ENCODE assay signal across 11 cellular contexts in genomic region chr1:93595266-93595665, GRCh38.
DNase-seq lines count a peak whose midpoint lies in the region; ATAC-seq and TF ChIP-seq lines count a peak whose summit lies in the region.
"Had no signal": no experiment of that assay in that cellular context is flagged by ENCODE, and none has a peak within 500 bp of the region (broad histone marks: within the 10 kb centered on the region; RNA-seq: fewer than 3 reads in every experiment).

No MANE protein-coding gene starts in this region.

- H3K36me3 ChIP-seq in HUES6 (ENCODE audit: control insufficient read depth, insufficient read depth, low read length), result peaks cover 13% of the 10 kb centered on the region; the same call in 1 of the 2 replicates
- peaks cover 0 to 13% (median 8%) of the 10 kb centered on the region in 3 donors for H3K36me3 ChIP-seq in skeletal muscle tissue (ENCODE audit: control insufficient read depth in 3 of 3, insufficient read depth in 3 of 3, low read length in 3 of 3)
- no peaks in the 10 kb centered on the region for H3K36me3 ChIP-seq in mucosa of descending colon (ENCODE audit: low read depth)

- DNase-seq in glutamatergic neuron, result no peak
- DNase-seq in NCI-H2029 treated with DMSO at 0.1 percent for 48 hours (lab: John Stamatoyannopoulos, UW), result no peak
- DNase-seq in glomerular visceral epithelial cell (ENCODE audit: extremely low spot score), result no peak
- no peak for DNase-seq in mucosa of descending colon
- DNase-seq: activated CD4-positive, CD25-positive, alpha-beta regulatory T cell treated with anti-CD3 and anti-CD28 coated beads, Interleukin-2, amount 50 U/mL, for 72 hours; CD8-positive, alpha-beta T cell; NCI-H1436 had no signal

- H3K4me1 Mint-ChIP-seq in brain (peaks cover 88% of the 10 kb centered on the region), glutamatergic neuron (ENCODE audit: low read depth, unreplicated experiment) (peaks cover 59% of the 10 kb centered on the region)

- TF ChIP-seq CTCF in brain (conservative IDR thresholded peaks at IDR 0.05), result no peak
- TF ChIP-seq CTCF in glutamatergic neuron (IDR thresholded peaks at IDR 0.05; ENCODE audit: partially characterized antibody, unreplicated experiment), result no peak
- no peak for TF ChIP-seq CTCF in mucosa of descending colon (IDR thresholded peaks at IDR 0.05)

- peaks cover 13% of the 10 kb centered on the region for H3K36me3 Mint-ChIP-seq in brain
- no peaks in the 10 kb centered on the region for H3K36me3 Mint-ChIP-seq in glutamatergic neuron (ENCODE audit: unreplicated experiment)
- H3K36me3 Mint-ChIP-seq: CD8-positive, alpha-beta T cell had no signal

- no peak overlapping the region for H3K4me3 ChIP-seq in HUES6 (ENCODE audit: low read depth, low read length)
- no peak overlapping the region for H3K4me3 ChIP-seq in skeletal muscle tissue (ENCODE audit: low read length in 3 of 3)
- no peak overlapping the region for H3K4me3 ChIP-seq in mucosa of descending colon
- H3K4me3 ChIP-seq: SJSA1 had no signal

- H3K27me3 Mint-ChIP-seq in brain (no peaks in the 10 kb centered on the region), glutamatergic neuron (ENCODE audit: unreplicated experiment) (no peaks in the 10 kb centered on the region)

- H3K9me3 ChIP-seq in HUES6 (ENCODE audit: control insufficient read depth, insufficient read depth, low read depth, low read length) (no peaks in the 10 kb centered on the region), skeletal muscle tissue (ENCODE audit: control insufficient read depth in 3 of 3, low read length in 3 of 3) (no peaks in the 10 kb centered on the region), mucosa of descending colon (no peaks in the 10 kb centered on the region)
- H3K9me3 ChIP-seq: SJSA1 had no signal

- intact Hi-C loops in mucosa of descending colon (cut with DNase I, micrococcal nuclease), result no loop called here

- H3K4me1 ChIP-seq in HUES6 (ENCODE audit: control insufficient read depth, insufficient read depth, low read length) (peaks cover 61% of the 10 kb centered on the region), skeletal muscle tissue (ENCODE audit: control insufficient read depth in 3 of 3, insufficient read depth in 3 of 3, low read length in 3 of 3) (peaks cover 79 to 89% (median 86%) of the 10 kb centered on the region in 3 donors), mucosa of descending colon (ENCODE audit: low read depth) (peaks cover 12% of the 10 kb centered on the region)

- 0 out of 2 replicates have a peak overlapping the region, but pooled peaks have one; percentile 30 for H3K27ac ChIP-seq in HUES6 (ENCODE audit: low read depth, low read length)
- H3K27ac ChIP-seq in skeletal muscle tissue (ENCODE audit: low read depth, low read length), result peak overlapping the region; percentile 76
- H3K27ac ChIP-seq: SJSA1 had no signal

- H3K9me3 Mint-ChIP-seq in brain (no peaks in the 10 kb centered on the region), glutamatergic neuron (ENCODE audit: unreplicated experiment) (peaks cover 16% of the 10 kb centered on the region)
- H3K9me3 Mint-ChIP-seq: CD8-positive, alpha-beta T cell had no signal

- no peak overlapping the region for H3K9ac ChIP-seq in HUES6 (ENCODE audit: low read length)
- H3K9ac ChIP-seq in skeletal muscle tissue (ENCODE audit: low read depth in 1 of 3, low read length in 3 of 3), result no peak overlapping the region

- ATAC-seq in mucosa of descending colon, result no peak
- ATAC-seq: CD8-positive, alpha-beta T cell had no signal

- peak overlapping the region in 3 of 5 experiments; percentile 5 to 97 (median 62) for H3K27ac Mint-ChIP-seq in brain
- peak overlapping the region; percentile 45 for H3K27ac Mint-ChIP-seq in glutamatergic neuron (ENCODE audit: unreplicated experiment)
- H3K27ac Mint-ChIP-seq: CD8-positive, alpha-beta T cell had no signal

- H3K27me3 ChIP-seq in HUES6 (ENCODE audit: control insufficient read depth, insufficient read depth, low read length), result no peaks in the 10 kb centered on the region
- no peaks in the 10 kb centered on the region for H3K27me3 ChIP-seq in skeletal muscle tissue (ENCODE audit: control insufficient read depth in 3 of 3, insufficient read depth in 3 of 3, low read length in 3 of 3)
- H3K27me3 ChIP-seq: SJSA1 had no signal

- H3K4me3 Mint-ChIP-seq in brain (no peak overlapping the region), glutamatergic neuron (ENCODE audit: unreplicated experiment) (peak overlapping the region; percentile 46)
- H3K4me3 Mint-ChIP-seq: CD8-positive, alpha-beta T cell had no signal
